Comparison of ENCODE assay signal across 8 cellular contexts in the genomic region with DNA sequence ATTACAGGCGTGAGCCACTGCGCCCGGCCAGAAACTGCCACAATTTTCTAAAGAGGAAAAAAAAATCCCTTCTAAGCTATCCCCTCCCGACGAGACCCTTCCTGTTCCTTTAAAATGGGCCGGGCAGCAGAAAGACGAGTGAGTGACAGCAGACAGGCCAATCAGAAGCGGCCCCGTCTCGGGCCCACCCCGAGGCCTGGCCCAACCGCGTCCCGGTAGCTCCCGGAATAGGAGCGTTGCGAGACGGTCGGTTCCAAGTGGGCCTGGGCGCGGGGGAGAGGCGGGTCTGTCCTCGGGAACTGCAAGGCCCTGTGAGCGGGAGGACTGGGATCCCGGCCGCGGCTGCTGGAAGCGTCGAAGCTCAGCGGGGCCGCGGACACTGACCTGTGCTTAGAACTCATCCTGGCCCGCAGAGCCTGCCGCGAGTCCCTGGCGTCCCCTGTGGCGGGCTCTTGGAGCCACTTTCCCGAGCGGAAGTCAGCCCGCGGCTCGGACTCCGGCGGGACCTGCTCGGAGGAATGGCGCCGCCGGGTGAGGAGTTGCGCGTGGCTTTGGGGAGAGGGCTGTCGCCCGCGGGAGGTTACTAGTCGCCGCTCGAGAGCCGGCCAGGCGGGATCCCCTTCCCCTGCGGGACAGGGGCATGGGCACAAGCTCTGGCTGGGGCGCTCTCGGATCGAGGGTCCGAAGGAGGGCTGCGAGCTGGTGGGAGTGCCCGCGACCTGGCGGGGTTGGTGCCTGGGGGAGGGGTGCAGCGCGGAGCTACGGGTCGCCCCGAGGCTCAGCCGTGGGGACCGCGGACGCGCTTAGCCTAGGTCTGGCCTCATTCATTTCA. TPM values are rescaled to one million over a fixed set of nuclear protein-coding genes. Genes with fewer than 3 reads are reported as not detected.
DNase-seq lines count a peak whose midpoint lies in the region; ATAC-seq and TF ChIP-seq lines count a peak whose summit lies in the region.

A gene (minus strand): TSS at position 710 of the 832 bp plus-strand sequence.
A gene (plus strand): TSS at position 492 of the 832 bp plus-strand sequence. CDS start 27 bp downstream, at position 519.

- H3K27ac ChIP-seq in heart right ventricle (peak within 1 kb of the TSS; percentile 94 to 99 (median 98)), upper lobe of left lung (peak within 1 kb of the TSS; percentile 96 to 99 (median 96))

- H3K9me3 Mint-ChIP-seq in T-cell = no peaks in the 10 kb centered on the region

- TF ChIP-seq EP300 in upper lobe of left lung (IDR thresholded peaks at IDR 0.05) = no peak

- peak in 3 of 4 donors; percentile 45 to 74 (median 70) for TF ChIP-seq POLR2A in upper lobe of left lung (IDR thresholded peaks at IDR 0.05)

- DNase-seq in GM13977 (ENCODE audit: low spot score) (peak; percentile 95), NCI-H146 (lab: John Stamatoyannopoulos, UW) (peak; percentile 98), T-cell (peak; percentile 88 to 98 (median 94)), amniotic epithelial cell (ENCODE audit: low read depth) (peak; percentile 98), heart right ventricle (peak; percentile 98 to 99), posterior cingulate gyrus (peak; percentile 98 to 100 (median 99)), upper lobe of left lung (peak; percentile 97 to 99)

- 0% methylated on average over 72 to 77 of the region's 77 CpGs for WGBS in heart right ventricle, 2 donors
- WGBS in upper lobe of left lung, 2 donors = 0% methylated on average over 26 to 65 of the region's 77 CpGs

- TF ChIP-seq CTCF in GM13977 (IDR thresholded peaks at IDR 0.05; ENCODE audit: extremely low read depth, insufficient read depth, missing control alignments) (no peak), heart right ventricle (IDR thresholded peaks at IDR 0.05) (no peak), upper lobe of left lung (IDR thresholded peaks at IDR 0.05) (peak in 1 of 6 experiments; percentile 21)

- H3K4me3 Mint-ChIP-seq in T-cell = peak within 1 kb of the TSS; percentile 96 to 99 (median 98)

- peaks cover 2% of the 10 kb centered on the region for H3K36me3 Mint-ChIP-seq in T-cell

- POLR2A ChIA-PET in T-cell (lab: Charles Lee) = interaction anchor here (0.5 to 0.6 kb wide), 3 partner anchors 110 to 1871 kb away, joined by 3 to 5 read pairs (median 4); no protein-coding TSS in a partner anchor

- peak within 1 kb of the TSS; percentile 98 to 99 for H3K27ac Mint-ChIP-seq in T-cell

- intact Hi-C loops in heart right ventricle (cut with DNase I) = loop anchor here in 1 of 10 donors (10.0 kb wide), 1 partner anchor 74 kb away; no protein-coding TSS in a partner anchor
- intact Hi-C loops in posterior cingulate gyrus (cut with DNase I) = loop anchor here (5.0 kb wide), 2 partner anchors 348 to 513 kb away; a partner anchor contains a TSS

- CTCF ChIA-PET in T-cell (lab: Charles Lee) = interaction anchor here (0.5 to 2.1 kb wide), 10 partner anchors 10 to 1238 kb away, joined by 3 to 23 read pairs (median 4); a partner anchor contains a TSS

- H3K36me3 ChIP-seq in heart right ventricle = peaks cover 0 to 19% (median under 1%) of the 10 kb centered on the region in 9 donors
- peaks cover 0 to 15% (median under 1%) of the 10 kb centered on the region in 4 donors for H3K36me3 ChIP-seq in upper lobe of left lung

- ATAC-seq in HG02870 (IDR thresholded peaks at IDR 0.05; ENCODE audit: unreplicated experiment) (peak; percentile 86), T-cell (replicated peaks in 1 of 4) (peak; percentile 96 to 98 (median 96)), heart right ventricle (peak; percentile 98 to 100 (median 99)), upper lobe of left lung (ENCODE audit: low FRiP score in 2 of 2) (peak; percentile 99)

- H3K4me3 ChIP-seq in heart right ventricle = peak within 1 kb of the TSS; percentile 65 to 96 (median 82)
- peak within 1 kb of the TSS; percentile 50 to 88 (median 74) for H3K4me3 ChIP-seq in upper lobe of left lung

- peaks cover 41 to 44% (median 44%) of the 10 kb centered on the region in 3 donors for H3K4me1 Mint-ChIP-seq in T-cell

- H3K9me3 ChIP-seq in heart right ventricle = no peaks in the 10 kb centered on the region
- H3K9me3 ChIP-seq in upper lobe of left lung = no peaks in the 10 kb centered on the region

- H3K27me3 Mint-ChIP-seq in T-cell = no peaks in the 10 kb centered on the region

- in situ Hi-C loops in GM13977 (cut with MboI; ENCODE audit: low pct_unique_long_range_greater_than_20kb, low sequenced_read_pairs, unreplicated experiment) = no loop called here

- peaks cover 9 to 49% (median 39%) of the 10 kb centered on the region in 9 donors for H3K4me1 ChIP-seq in heart right ventricle
- H3K4me1 ChIP-seq in upper lobe of left lung = peaks cover 19 to 35% (median 25%) of the 10 kb centered on the region in 4 donors

- H3K27me3 ChIP-seq in heart right ventricle (no peaks in the 10 kb centered on the region), upper lobe of left lung (no peaks in the 10 kb centered on the region)

RNA-seq across cellular contexts. Expression of the first gene that starts in this region (rescaled TPM):
- 1 to 10 TPM in 4 of 5 donors, under 1 TPM in 1; 0.70 to 2.5 (median 1.5) TPM for total RNA-seq in T-cell
- 1 to 10 TPM; 5.1 to 10.0 (median 6.5) TPM for total RNA-seq in heart right ventricle
- polyA plus RNA-seq in heart right ventricle = 1 to 10 TPM; 1.8 to 5.9 TPM
- total RNA-seq in upper lobe of left lung = 1 to 10 TPM; 1.1 to 5.9 (median 2.2) TPM

RNA-seq across cellular contexts. Expression of the second gene that starts in this region (rescaled TPM):
- 100 to 1,000 TPM in 4 of 5 donors, 10 to 100 TPM in 1; 88.8 to 130 (median 121) TPM for total RNA-seq in T-cell
- 100 to 1,000 TPM in 4 of 10 donors, 10 to 100 TPM in 6; 75.4 to 163 (median 95.2) TPM for total RNA-seq in heart right ventricle
- 100 to 1,000 TPM in 1 of 2 donors, 10 to 100 TPM in 1; 30.9 to 166 TPM for polyA plus RNA-seq in heart right ventricle
- 100 to 1,000 TPM in 4 of 6 donors, 10 to 100 TPM in 2; 55.5 to 193 (median 143) TPM for total RNA-seq in upper lobe of left lung

Comparison
In these comparisons a context has a peak if more than half of its experiments do, and no peak if none do; other contexts are left out.
1. Peak in every context shown above with its lines: DNase-seq, ATAC-seq, H3K4me3 ChIP-seq and H3K27ac ChIP-seq.